Comparison of ENCODE assay signal across 8 cellular contexts in genomic region chr15:53197426-53197839, GRCh38.
DNase-seq lines count a peak whose midpoint lies in the region; ATAC-seq, FAIRE-seq and TF ChIP-seq lines count a peak whose summit lies in the region.

No MANE protein-coding gene starts in this region.

- no peak for TF ChIP-seq POLR2A in GM12892 (IDR thresholded peaks at IDR 0.05; ENCODE audit: low read depth, low read length)

- DNase-seq in A172 (ENCODE audit: low spot score) (peak; percentile 18), GM12892 (ENCODE audit: insufficient read length) (peak; percentile 25), NCI-H2227 (lab: John Stamatoyannopoulos, UW; ENCODE audit: unreplicated experiment) (peak; percentile 76), fibroblast of the aortic adventitia (ENCODE audit: low read depth) (peak; percentile 44), nucleus accumbens (lab: John Stamatoyannopoulos, UW) (peak in 50 of 56 donors; percentile 2 to 75 (median 35)), NCI-H2196 (lab: John Stamatoyannopoulos, UW; ENCODE audit: unreplicated experiment) (no peak)
- DNase-seq in activated CD4-positive, alpha-beta T cell treated with anti-CD3 and anti-CD28 coated beads, Interleukin-2, amount 50 U/mL, for 48 hours = peak; percentile 42 to 51

- peak; percentile 78 for ATAC-seq in HG03039 (IDR thresholded peaks at IDR 0.05; ENCODE audit: unreplicated experiment)

- H3K4me3 ChIP-seq in fibroblast of the aortic adventitia (ENCODE audit: low read depth, low read length) = no peak overlapping the region

- FAIRE-seq in GM12892 (lab: Jason Lieb, UNC) = no peak

- peak; percentile 77 for TF ChIP-seq CTCF in fibroblast of the aortic adventitia (IDR thresholded peaks at IDR 0.05; ENCODE audit: insufficient read depth, low read length)
